ENCODE assay signal across 25 cellular contexts in genomic region chr10:48197236-48197899, GRCh38.
DNase-seq lines count a peak whose midpoint lies in the region; ATAC-seq and TF ChIP-seq lines count a peak whose summit lies in the region.
"Had no signal": no experiment of that assay in that cellular context is flagged by ENCODE, and none has a peak within 500 bp of the region (broad histone marks: within the 10 kb centered on the region; RNA-seq: fewer than 3 reads in every experiment).

No MANE protein-coding gene starts in this region.

- no peak for TF ChIP-seq EP300 in esophagus muscularis mucosa (IDR thresholded peaks at IDR 0.05)

- no peaks in the 10 kb centered on the region for H3K27me3 ChIP-seq in esophagus muscularis mucosa
- H3K27me3 ChIP-seq: MG63 had no signal

- H3K4me3 Mint-ChIP-seq in stimulated activated memory B cell treated with anti-CD40 and anti-IgM and Interleukin-4, amounts not matched to agents 10 μg/mL and 1 μg/mL and 100 μg/mL, for 72 hours: no peak overlapping the region
- H3K4me3 Mint-ChIP-seq: CD8-positive, alpha-beta T cell; H9 had no signal

- DNase-seq in NB4 (ENCODE audit: low read depth) (peak; percentile 71), esophagus muscularis mucosa (ENCODE audit: extremely low spot score) (peak; percentile 86), cortex of kidney (lab: John Stamatoyannopoulos, UW) (no peak), foreskin fibroblast (no peak)
- DNase-seq in activated effector memory CD4-positive, alpha-beta T cell treated with anti-CD3 and anti-CD28 coated beads, Interleukin-2, amount 50 U/mL, for 16 hours: no peak
- DNase-seq: Caco-2; CD8-positive, alpha-beta T cell; DMS79 treated with DMSO at 0.1 percent for 48 hours; GF-D8; GM23248; H9; MG63; NCI-H1105; NCI-H1436 treated with DMSO at 0.1 percent for 48 hours; NCI-H187 treated with DMSO at 0.1 percent for 48 hours; NCI-H2107; NCI-H524; NCI-H774; PC-9; Right ventricle myocardium superior had no signal

- H3K36me3 ChIP-seq in esophagus muscularis mucosa: no peaks in the 10 kb centered on the region
- H3K36me3 ChIP-seq: MG63, SJSA1 had no signal

- no peak for TF ChIP-seq POLR2A in NB4 (IDR thresholded peaks at IDR 0.05; ENCODE audit: extremely low read depth, insufficient read length)
- no peak for TF ChIP-seq POLR2A in esophagus muscularis mucosa (IDR thresholded peaks at IDR 0.05; ENCODE audit: low read depth)

- H3K36me3 Mint-ChIP-seq in stimulated activated memory B cell treated with anti-CD40 and anti-IgM and Interleukin-4, amounts not matched to agents 10 μg/mL and 1 μg/mL and 100 μg/mL, for 72 hours: no peaks in the 10 kb centered on the region
- H3K36me3 Mint-ChIP-seq: CD8-positive, alpha-beta T cell had no signal

- H3K4me3 ChIP-seq in NB4 (ENCODE audit: low read depth, low read length): no peak overlapping the region
- no peak overlapping the region for H3K4me3 ChIP-seq in esophagus muscularis mucosa
- no peak overlapping the region for H3K4me3 ChIP-seq in foreskin fibroblast (ENCODE audit: low read depth in 1 of 2, low read length in 2 of 2)
- H3K4me3 ChIP-seq: GM23248, MG63, PC-9, SJSA1 had no signal

- H3K27ac Mint-ChIP-seq in stimulated activated memory B cell treated with anti-CD40 and anti-IgM and Interleukin-4, amounts not matched to agents 10 μg/mL and 1 μg/mL and 100 μg/mL, for 72 hours: no peak overlapping the region
- H3K27ac Mint-ChIP-seq: CD8-positive, alpha-beta T cell had no signal

- intact Hi-C loops in esophagus muscularis mucosa (cut with DNase I): no loop called here

- no peaks in the 10 kb centered on the region for H3K4me1 ChIP-seq in esophagus muscularis mucosa
- H3K4me1 ChIP-seq: SJSA1 had no signal

- ATAC-seq in HG03469 (IDR thresholded peaks at IDR 0.05; ENCODE audit: unreplicated experiment): peak; percentile 67
- ATAC-seq in stimulated activated memory B cell treated with anti-CD40 and anti-IgM and Interleukin-4, amounts not matched to agents 10 μg/mL and 1 μg/mL and 100 μg/mL, for 72 hours: peak; percentile 48
- no peak for ATAC-seq in HG03457 (IDR thresholded peaks at IDR 0.05; ENCODE audit: unreplicated experiment)
- ATAC-seq: CD8-positive, alpha-beta T cell had no signal

- H3K27ac ChIP-seq in esophagus muscularis mucosa (replicated peaks in 1 of 4): no peak overlapping the region
- H3K27ac ChIP-seq: C4-2B, GM23248, PC-9, SJSA1 had no signal

- WGBS in esophagus muscularis mucosa: 85% methylated on average over 6 of the region's 6 CpGs

- no peaks in the 10 kb centered on the region for H3K9me3 ChIP-seq in esophagus muscularis mucosa
- H3K9me3 ChIP-seq: Caco-2, MG63, SJSA1 had no signal

- H3K9me3 Mint-ChIP-seq in stimulated activated memory B cell treated with anti-CD40 and anti-IgM and Interleukin-4, amounts not matched to agents 10 μg/mL and 1 μg/mL and 100 μg/mL, for 72 hours: no peaks in the 10 kb centered on the region
- H3K9me3 Mint-ChIP-seq: CD8-positive, alpha-beta T cell; H9 had no signal

- no peaks in the 10 kb centered on the region for H3K4me1 Mint-ChIP-seq in stimulated activated memory B cell treated with anti-CD40 and anti-IgM and Interleukin-4, amounts not matched to agents 10 μg/mL and 1 μg/mL and 100 μg/mL, for 72 hours

- TF ChIP-seq CTCF in NB4 (IDR thresholded peaks at IDR 0.05; ENCODE audit: low read depth, low read length) (no peak), esophagus muscularis mucosa (IDR thresholded peaks at IDR 0.05) (no peak), foreskin fibroblast (IDR thresholded peaks at IDR 0.05; ENCODE audit: low read depth, low read length) (no peak)

- H3K27me3 Mint-ChIP-seq in stimulated activated memory B cell treated with anti-CD40 and anti-IgM and Interleukin-4, amounts not matched to agents 10 μg/mL and 1 μg/mL and 100 μg/mL, for 72 hours: no peaks in the 10 kb centered on the region

Comparison
In these comparisons a context has a peak if more than half of its experiments do, and no peak if none do; other contexts are left out.
1. DNase-seq: peak in NB4 (single experiment) and esophagus muscularis mucosa (single experiment); none in cortex of kidney (single experiment), activated effector memory CD4-positive, alpha-beta T cell treated with anti-CD3 and anti-CD28 coated beads, Interleukin-2, amount 50 U/mL, for 16 hours (single experiment) and foreskin fibroblast (0 of 2).